Comparison of ENCODE assay signal across 16 cellular contexts in the genomic region with DNA sequence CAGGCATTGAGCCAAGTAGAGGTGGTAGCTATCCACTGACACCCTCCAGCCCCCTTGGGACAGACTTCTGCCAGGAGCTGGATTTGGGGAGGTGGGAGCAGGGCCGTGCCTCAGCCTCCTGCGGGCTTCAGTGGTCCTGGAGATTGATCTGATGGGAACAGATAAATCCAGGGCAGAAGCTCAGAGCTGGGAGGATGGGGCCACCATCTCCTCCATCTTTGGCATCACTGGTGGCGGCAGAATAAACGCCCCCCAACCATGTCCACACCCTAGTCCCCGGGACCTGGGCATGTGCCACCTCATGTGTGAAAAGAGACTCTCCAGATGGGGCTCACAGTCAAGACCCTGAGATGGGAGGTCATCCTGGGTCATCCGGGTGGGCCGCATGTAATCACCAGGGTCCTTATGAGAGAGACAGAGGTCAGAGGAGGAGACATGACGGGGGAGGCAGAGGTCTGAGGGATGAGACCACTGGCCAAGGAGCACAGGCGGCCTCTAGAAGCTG.
DNase-seq lines count a peak whose midpoint lies in the region; ATAC-seq and TF ChIP-seq lines count a peak whose summit lies in the region.
"Had no signal": no experiment of that assay in that cellular context is flagged by ENCODE, and none has a peak within 500 bp of the region (broad histone marks: within the 10 kb centered on the region; RNA-seq: fewer than 3 reads in every experiment).

No MANE protein-coding gene starts in this region.

- H3K4me1 ChIP-seq in heart left ventricle (no peaks in the 10 kb centered on the region), endodermal cell (ENCODE audit: control insufficient read depth, insufficient read depth, low read length) (peaks cover 12% of the 10 kb centered on the region), neuronal stem cell (ENCODE audit: control insufficient read depth in 2 of 2, insufficient read depth in 1 of 2, low read depth in 1 of 2, low read length in 2 of 2) (peaks cover 11 to 16% of the 10 kb centered on the region in 2 donors), GM23338 (ENCODE audit: insufficient read depth) (no peaks in the 10 kb centered on the region)

- no peaks in the 10 kb centered on the region for H3K36me3 Mint-ChIP-seq in endodermal cell (ENCODE audit: low read depth)
- no peaks in the 10 kb centered on the region for H3K36me3 Mint-ChIP-seq in GM23338 (ENCODE audit: low read depth)

- peak overlapping the region; percentile 86 for H2BK15ac ChIP-seq in neuronal stem cell (ENCODE audit: low read length)

- H3K4me3 ChIP-seq in heart left ventricle (no peak overlapping the region), endodermal cell (ENCODE audit: low read length) (no peak overlapping the region), neuronal stem cell (ENCODE audit: low read length in 2 of 2) (no peak overlapping the region), GM23338 (no peak overlapping the region)

- H3K4me1 Mint-ChIP-seq in endodermal cell (peaks cover 33% of the 10 kb centered on the region), GM23338 (peaks cover 9% of the 10 kb centered on the region)

- H3K9ac ChIP-seq in endodermal cell (ENCODE audit: extremely low read depth, low read length, poor library complexity, severe bottlenecking) (no peak overlapping the region), neuronal stem cell (ENCODE audit: low read depth, low read length, poor library complexity) (no peak overlapping the region)

- H3K9me3 ChIP-seq in heart left ventricle (no peaks in the 10 kb centered on the region), endodermal cell (ENCODE audit: control insufficient read depth, low read length) (no peaks in the 10 kb centered on the region), neuronal stem cell (replicated peaks in 1 of 2; ENCODE audit: control insufficient read depth in 2 of 2, insufficient read depth in 1 of 2, low read depth in 1 of 2, low read length in 2 of 2) (no peaks in the 10 kb centered on the region)

- H3K27me3 Mint-ChIP-seq in endodermal cell (ENCODE audit: insufficient read depth) (no peaks in the 10 kb centered on the region), GM23338 (ENCODE audit: insufficient read depth, low read depth, poor library complexity) (peaks cover 19% of the 10 kb centered on the region)

- H3K4me2 ChIP-seq in neuronal stem cell (ENCODE audit: insufficient read depth, low read length, poor library complexity, severe bottlenecking) (no peak overlapping the region), GM23338 (no peak overlapping the region)

- no peaks in the 10 kb centered on the region for H3K79me2 ChIP-seq in GM23338 (replicated peaks; ENCODE audit: insufficient read depth)

- H2BK120ac ChIP-seq in neuronal stem cell (ENCODE audit: low read depth, low read length): no peak overlapping the region

- H3F3A ChIP-seq in GM23338 (replicated peaks; ENCODE audit: low read depth): no peaks in the 10 kb centered on the region

- H3K27me3 ChIP-seq in heart left ventricle (peaks cover 0 to 5% (median 0%) of the 10 kb centered on the region in 9 donors), endodermal cell (ENCODE audit: control insufficient read depth, insufficient read depth, low read length, poor library complexity, severe bottlenecking) (no peaks in the 10 kb centered on the region), neuronal stem cell (ENCODE audit: control insufficient read depth in 3 of 3, insufficient read depth in 3 of 3, low read depth in 1 of 3, low read length in 3 of 3) (peaks cover 0 to 3% (median 0%) of the 10 kb centered on the region in 3 experiments), GM23338 (ENCODE audit: insufficient read depth) (no peaks in the 10 kb centered on the region)

- no peak overlapping the region for H4K8ac ChIP-seq in neuronal stem cell (ENCODE audit: low read depth, low read length)

- H3K18ac ChIP-seq in neuronal stem cell (ENCODE audit: low read length): no peak overlapping the region

- peaks cover 5% of the 10 kb centered on the region; the same call in 1 of the 2 replicates for H3K9me2 ChIP-seq in GM23338 (ENCODE audit: insufficient read depth)

- no peak overlapping the region for H3K14ac ChIP-seq in neuronal stem cell (ENCODE audit: low read length)

- DNase-seq in left cardiac atrium (peak; percentile 10), heart left ventricle (no peak), endodermal cell (peak; percentile 26), neuronal stem cell (ENCODE audit: low spot score) (no peak), ureter (ENCODE audit: low spot score) (peak; percentile 29), GM23338 (ENCODE audit: low spot score) (no peak)
- DNase-seq: COR-L47, DMS153, H7, IMR-90, Kasumi-1, NCI-H187, NCI-H526 treated with DMSO at 0.1 percent for 48 hours, SHP77 treated with DMSO at 0.1 percent for 48 hours had no signal

- peak overlapping the region; percentile 91 for H2AK5ac ChIP-seq in neuronal stem cell (ENCODE audit: low read depth, low read length)

- H3K4me3 Mint-ChIP-seq in endodermal cell: no peak overlapping the region
- no peak overlapping the region for H3K4me3 Mint-ChIP-seq in GM23338

- no peaks in the 10 kb centered on the region for H3K36me3 ChIP-seq in heart left ventricle
- no peaks in the 10 kb centered on the region for H3K36me3 ChIP-seq in endodermal cell (ENCODE audit: control insufficient read depth, insufficient read depth, low read length)
- no peaks in the 10 kb centered on the region for H3K36me3 ChIP-seq in neuronal stem cell (replicated peaks in 1 of 2; ENCODE audit: control insufficient read depth in 2 of 2, insufficient read depth in 2 of 2, low read length in 2 of 2)
- H3K36me3 ChIP-seq in GM23338 (ENCODE audit: insufficient read depth): no peaks in the 10 kb centered on the region

- H3K27ac Mint-ChIP-seq in endodermal cell (no peak overlapping the region), GM23338 (no peak overlapping the region)

- no peak overlapping the region for H2BK5ac ChIP-seq in neuronal stem cell (ENCODE audit: low read length)

- H3K23ac ChIP-seq in neuronal stem cell (ENCODE audit: low read depth, low read length, poor library complexity): peak overlapping the region; percentile 45

- ATAC-seq in left cardiac atrium (no peak), heart left ventricle (no peak), GM23338 (no peak), GM18858 (IDR thresholded peaks at IDR 0.05; ENCODE audit: unreplicated experiment) (no peak), GM18505 (IDR thresholded peaks at IDR 0.05; ENCODE audit: unreplicated experiment) (no peak)

- H3K4ac ChIP-seq in neuronal stem cell (ENCODE audit: low read length): no peak overlapping the region

- TF ChIP-seq CTCF in heart left ventricle (IDR thresholded peaks at IDR 0.05): no peak
- no peak for TF ChIP-seq CTCF in endodermal cell (conservative IDR thresholded peaks at IDR 0.05)
- TF ChIP-seq CTCF in GM23338 (conservative IDR thresholded peaks at IDR 0.05; ENCODE audit: low read depth in 2 of 2): no peak

- intact Hi-C loops in left cardiac atrium (cut with DNase I): no loop called here
- intact Hi-C loops in heart left ventricle (cut with DNase I): no loop called here

- no peak overlapping the region for H2BK12ac ChIP-seq in neuronal stem cell (ENCODE audit: low read length)

- no peak overlapping the region for H2AFZ ChIP-seq in neuronal stem cell (ENCODE audit: low read length)
- no peak overlapping the region for H2AFZ ChIP-seq in GM23338

- no peaks in the 10 kb centered on the region for H3K9me3 Mint-ChIP-seq in endodermal cell
- H3K9me3 Mint-ChIP-seq in GM23338: no peaks in the 10 kb centered on the region; the same call in 2 of the 3 replicates

- 87 to 92% (median 89%) methylated on average over 8 to 9 of the region's 9 CpGs for WGBS in heart left ventricle, 4 donors
- WGBS in endodermal cell (ENCODE audit: insufficient coverage in 1 of 2, insufficient read length in 1 of 2), 2 experiments: 91 to 97% methylated on average over 5 to 9 of the region's 9 CpGs
- no CpG with 5 or more reads among the region's 9 CpGs for WGBS in neuronal stem cell (ENCODE audit: extremely low coverage in 2 of 2, insufficient read length in 2 of 2, insufficient replicate concordance in 1 of 2), 2 donors

- no peak overlapping the region for H4K91ac ChIP-seq in neuronal stem cell (ENCODE audit: low read depth, low read length, poor library complexity)

- no peak for TF ChIP-seq POLR2A in heart left ventricle (IDR thresholded peaks at IDR 0.05)
- no peak for TF ChIP-seq POLR2A in GM18505 (IDR thresholded peaks at IDR 0.05; ENCODE audit: borderline replicate concordance, extremely low read depth, insufficient read depth, insufficient read length)

- no peaks in the 10 kb centered on the region for H4K20me1 ChIP-seq in GM23338 (replicated peaks; ENCODE audit: insufficient read depth)

- no peaks in the 10 kb centered on the region for H3K79me1 ChIP-seq in neuronal stem cell (ENCODE audit: low read depth, low read length)

- H3K27ac ChIP-seq in heart left ventricle (no peak overlapping the region), endodermal cell (ENCODE audit: low read depth, low read length) (no peak overlapping the region), neuronal stem cell (replicated peaks; ENCODE audit: low read length) (no peak overlapping the region), GM23338 (ENCODE audit: low read depth) (no peak overlapping the region)

TF ChIP-seq in GM23338, 12 proteins besides CTCF, POLR2A, EP300 and RAD21 (continues in another document):
- TF ChIP-seq NANOG (IDR thresholded peaks at IDR 0.05; ENCODE audit: borderline replicate concordance) (no peak), JUNB (IDR thresholded peaks at IDR 0.05; ENCODE audit: unreplicated experiment) (no peak)

Comparison
In these comparisons a context has a peak if more than half of its experiments do, and no peak if none do; other contexts are left out.
1. DNase-seq: peak in left cardiac atrium (single experiment), endodermal cell (single experiment) and ureter (single experiment); none in heart left ventricle (0 of 5), neuronal stem cell (single experiment) and GM23338 (single experiment).